19 cellular contexts compared by ENCODE assay signal in the genomic region with DNA sequence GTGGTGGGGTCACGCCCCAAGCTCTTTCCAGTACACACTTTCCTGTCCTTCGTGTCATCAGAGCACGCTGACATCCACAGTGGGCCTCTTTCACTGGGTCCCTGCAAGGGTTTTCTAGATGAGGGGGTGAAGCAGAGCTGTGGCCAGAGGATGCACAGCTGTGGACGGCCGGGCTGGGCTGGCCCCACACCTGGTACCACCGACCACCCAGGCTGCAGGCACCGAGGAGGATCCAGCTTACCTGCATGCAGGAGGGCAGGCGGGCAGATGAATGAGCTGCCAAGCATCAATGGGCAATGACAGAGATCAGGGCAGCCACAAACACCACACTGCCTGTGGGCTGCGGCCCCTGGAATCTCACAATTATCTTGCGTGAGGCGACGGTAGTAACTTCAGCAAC. TPM values are rescaled to one million over a fixed set of nuclear protein-coding genes. Genes with fewer than 3 reads are reported as not detected.
DNase-seq lines count a peak whose midpoint lies in the region; ATAC-seq and TF ChIP-seq lines count a peak whose summit lies in the region.
"Had no signal": no experiment of that assay in that cellular context is flagged by ENCODE, and none has a peak within 500 bp of the region (broad histone marks: within the 10 kb centered on the region; RNA-seq: fewer than 3 reads in every experiment).

No MANE protein-coding gene starts in this region.

- H3K9me3 Mint-ChIP-seq in Calu3 (ENCODE audit: low read depth, unreplicated experiment): no peaks in the 10 kb centered on the region
- H3K9me3 Mint-ChIP-seq: CD4-positive, alpha-beta T cell; CD8-positive, alpha-beta T cell had no signal

- H3K4me3 Mint-ChIP-seq in Calu3 (ENCODE audit: low read depth, unreplicated experiment): no peak overlapping the region
- H3K4me3 Mint-ChIP-seq: B cell; CD4-positive, alpha-beta T cell; CD8-positive, alpha-beta T cell had no signal

- intact Hi-C loops in Right ventricle myocardium superior (cut with DNase I) (no loop called here), left ventricle myocardium superior (cut with micrococcal nuclease) (loop anchor here (10.0 kb wide), 1 partner anchor 353 kb away; no protein-coding TSS in a partner anchor), sciatic nerve (cut with DNase I) (loop anchor here (10.0 kb wide), 1 partner anchor 173 kb away; the partner anchor contains the start of gene TBC1D14), Calu3 (cut with micrococcal nuclease; ENCODE audit: unreplicated experiment) (loop anchor here (10.0 kb wide), 1 partner anchor 93 kb away; no protein-coding TSS in a partner anchor)

- ATAC-seq in Right ventricle myocardium superior (ENCODE audit: poor library complexity): no peak
- no peak for ATAC-seq in left ventricle myocardium superior
- ATAC-seq in sciatic nerve: no peak
- ATAC-seq: A549; CD8-positive, alpha-beta T cell; GM12878 had no signal

- no peak overlapping the region for H3K27ac Mint-ChIP-seq in Calu3 (ENCODE audit: unreplicated experiment)
- H3K27ac Mint-ChIP-seq: B cell; CD4-positive, alpha-beta T cell; CD8-positive, alpha-beta T cell had no signal

- H3K36me3 Mint-ChIP-seq in Calu3 (ENCODE audit: insufficient read depth, unreplicated experiment): no peaks in the 10 kb centered on the region
- H3K36me3 Mint-ChIP-seq: CD8-positive, alpha-beta T cell had no signal

- peaks cover 22% of the 10 kb centered on the region for H3K27me3 Mint-ChIP-seq in Calu3 (ENCODE audit: unreplicated experiment)

- TF ChIP-seq CTCF in Calu3 (IDR thresholded peaks at IDR 0.05; ENCODE audit: unreplicated experiment): no peak

- DNase-seq in Right ventricle myocardium superior: peak; percentile 26
- DNase-seq in left ventricle myocardium superior: no peak
- DNase-seq in sciatic nerve (ENCODE audit: low spot score): peak; percentile 38
- no peak for DNase-seq in Calu3
- DNase-seq in NCI-H82 (lab: John Stamatoyannopoulos, UW): no peak
- DNase-seq: AML-193; Caco-2; CD4-positive, alpha-beta T cell; CD8-positive, alpha-beta T cell; DMS 273 treated with DMSO at 0.1 percent for 48 hours; DMS153; DMS53; DMS79; DND-41; EL; GDM1 had no signal

- BruUV-seq in Calu3 (replicated peaks; lab: Mats Ljungman, UMichigan): no TSS peak

- CTCF ChIA-PET in Calu3 (lab: Charles Lee): no interaction called here

- no peaks in the 10 kb centered on the region for H3K4me1 Mint-ChIP-seq in Calu3 (ENCODE audit: low read depth, unreplicated experiment)
- H3K4me1 Mint-ChIP-seq: B cell had no signal

RNA-seq across cellular contexts. Expression of gene GRPEL1, which starts 9.5 kb away (rescaled TPM):
- 60.2 TPM for total RNA-seq in Right ventricle myocardium superior
- 62.7 TPM for total RNA-seq in left ventricle myocardium superior
- 20.6 TPM for total RNA-seq in sciatic nerve
- total RNA-seq in Calu3 (2022): 32.2 and 40.4 TPM in 2 replicates

RNA-seq across cellular contexts. Expression of gene TADA2B, which starts 34.2 kb away (rescaled TPM):
- total RNA-seq in Right ventricle myocardium superior (35.5 TPM), left ventricle myocardium superior (34.6 TPM), sciatic nerve (14.8 TPM), Calu3 (2022) (15.1 and 15.8 TPM in 2 replicates)

Comparison
In these comparisons a context has a peak if more than half of its experiments do, and no peak if none do; other contexts are left out.
1. DNase-seq: peak in Right ventricle myocardium superior (single experiment) and sciatic nerve (single experiment); none in left ventricle myocardium superior (single experiment), Calu3 (single experiment) and NCI-H82 (single experiment).